20 cellular contexts compared by ENCODE assay signal in genomic region chr5:113053614-113054013, GRCh38.
DNase-seq lines count a peak whose midpoint lies in the region; ATAC-seq, FAIRE-seq and TF ChIP-seq lines count a peak whose summit lies in the region.
"Had no signal": no experiment of that assay in that cellular context is flagged by ENCODE, and none has a peak within 500 bp of the region (broad histone marks: within the 10 kb centered on the region; RNA-seq: fewer than 3 reads in every experiment).

No MANE protein-coding gene starts in this region.

- POLR2A ChIA-PET in IMR-90 (lab: Charles Lee; ENCODE audit: unreplicated experiment), result no interaction called here

- no peak overlapping the region for H2AK5ac ChIP-seq in IMR-90 (ENCODE audit: low read depth, low read length)

- no peaks in the 10 kb centered on the region for H3K27me3 Mint-ChIP-seq in astrocyte (ENCODE audit: low read depth, unreplicated experiment)
- peaks cover 2% of the 10 kb centered on the region for H3K27me3 Mint-ChIP-seq in activated T-helper 2 cell treated with anti-CD3 and anti-CD28 coated beads, Interferon-gamma antibody, Interleukin-2, Interleukin-4, amounts not matched to agents 10 μg/mL and 5 μg/mL and 100 μg/mL, durations not matched to agents 14 hours and 24 hours and 36 hours (ENCODE audit: low read depth)
- H3K27me3 Mint-ChIP-seq: activated T-helper 17 cell treated with anti-CD3 and anti-CD28 coated beads, Interleukin-2, amount 50 U/mL, for 72 hours; naive B cell; T-cell had no signal

- H2BK15ac ChIP-seq in IMR-90 (ENCODE audit: low read depth, low read length), result no peak overlapping the region

- H3K79me1 ChIP-seq in IMR-90 (ENCODE audit: low read depth in 1 of 2, low read length in 2 of 2), result peaks cover 0 to 7% of the 10 kb centered on the region in 2 experiments; a peak in 1 of 4 replicates

- no peak overlapping the region for H3K23ac ChIP-seq in IMR-90 (ENCODE audit: low read depth, low read length)

- no peak overlapping the region for H3K4ac ChIP-seq in IMR-90 (ENCODE audit: low read depth, low read length)

- no TSS peak for BruUV-seq in IMR-90 (replicated peaks; lab: Mats Ljungman, UMichigan)

- H2BK5ac ChIP-seq in IMR-90 (ENCODE audit: low read depth, low read length, poor library complexity, severe bottlenecking), result no peak overlapping the region

- no peak for TF ChIP-seq RAD21 in IMR-90 (IDR thresholded peaks at IDR 0.05; ENCODE audit: low read length)

- no peaks in the 10 kb centered on the region for H3K9me3 Mint-ChIP-seq in astrocyte (ENCODE audit: unreplicated experiment)
- H3K9me3 Mint-ChIP-seq in activated T-helper 2 cell treated with anti-CD3 and anti-CD28 coated beads, Interferon-gamma antibody, Interleukin-2, Interleukin-4, amounts not matched to agents 10 μg/mL and 5 μg/mL and 100 μg/mL, durations not matched to agents 14 hours and 24 hours and 36 hours, result no peaks in the 10 kb centered on the region
- H3K9me3 Mint-ChIP-seq: activated T-helper 17 cell treated with anti-CD3 and anti-CD28 coated beads, Interleukin-2, amount 50 U/mL, for 72 hours; T-cell had no signal

- no peak overlapping the region for H3K18ac ChIP-seq in IMR-90 (ENCODE audit: low read depth, low read length)

- CTCF ChIA-PET in IMR-90 (lab: Yijun Ruan, JAX), result interaction anchor here (0.6 kb wide), 1 partner anchor 259 kb away, joined by 4 read pairs; no protein-coding TSS in a partner anchor

- WGBS in IMR-90 (ENCODE audit: extremely low coverage in 2 of 2, insufficient read length in 1 of 2), 2 experiments, result 93% methylated on average over 3 of the region's 8 CpGs; no CpG with 5 or more reads in 1 of the 2 experiments
- WGBS in hepatocyte (ENCODE audit: low lambda C conversion rate, missing lambda C conversion rate), result 69% methylated on average over 8 of the region's 8 CpGs

- intact Hi-C loops in IMR-90 (cut with micrococcal nuclease), result loop anchor here (5.0 kb wide), 1 partner anchor 149 kb away; no protein-coding TSS in a partner anchor
- intact Hi-C loops in activated T-helper 2 cell treated with anti-CD3 and anti-CD28 coated beads, Interferon-gamma antibody, Interleukin-2, Interleukin-4, amounts not matched to agents 10 μg/mL and 5 μg/mL and 100 μg/mL, durations not matched to agents 14 hours and 24 hours and 36 hours (cut with micrococcal nuclease), result no loop called here

- H4K20me1 ChIP-seq in IMR-90 (ENCODE audit: insufficient read depth, low read length) (no peaks in the 10 kb centered on the region), astrocyte (ENCODE audit: insufficient read depth, low read length) (no peaks in the 10 kb centered on the region), hepatocyte (ENCODE audit: insufficient read depth, poor library complexity, severe bottlenecking) (no peaks in the 10 kb centered on the region)

- H3K27ac Mint-ChIP-seq in astrocyte (ENCODE audit: unreplicated experiment), result no peak overlapping the region
- no peak overlapping the region for H3K27ac Mint-ChIP-seq in activated T-helper 2 cell treated with anti-CD3 and anti-CD28 coated beads, Interferon-gamma antibody, Interleukin-2, Interleukin-4, amounts not matched to agents 10 μg/mL and 5 μg/mL and 100 μg/mL, durations not matched to agents 14 hours and 24 hours and 36 hours
- H3K27ac Mint-ChIP-seq: activated T-helper 17 cell treated with anti-CD3 and anti-CD28 coated beads, Interleukin-2, amount 50 U/mL, for 72 hours; naive B cell; T-cell had no signal

- H3K9me3 ChIP-seq in IMR-90 (ENCODE audit: control insufficient read depth, insufficient read depth, low read length) (no peaks in the 10 kb centered on the region), astrocyte (ENCODE audit: insufficient read depth, low read depth, low read length) (no peaks in the 10 kb centered on the region), hepatocyte (ENCODE audit: low read depth) (no peaks in the 10 kb centered on the region)
- H3K9me3 ChIP-seq: breast epithelium, tibial nerve had no signal

- no peak overlapping the region for H3K27ac ChIP-seq in IMR-90 (ENCODE audit: insufficient read depth, low read length)
- no peak overlapping the region for H3K27ac ChIP-seq in astrocyte (ENCODE audit: low read depth, low read length)
- peak overlapping the region; percentile 44 for H3K27ac ChIP-seq in hepatocyte
- H3K27ac ChIP-seq: tibial nerve had no signal

- no peak overlapping the region for H3K56ac ChIP-seq in IMR-90 (ENCODE audit: extremely low read depth, insufficient read depth, low read length)

- H4K5ac ChIP-seq in IMR-90 (ENCODE audit: low read depth, low read length), result no peak overlapping the region

- H2BK20ac ChIP-seq in IMR-90 (ENCODE audit: low read depth, low read length), result no peak overlapping the region

- H3K79me2 ChIP-seq in astrocyte (ENCODE audit: insufficient read depth, low read length), result no peaks in the 10 kb centered on the region
- H3K79me2 ChIP-seq in hepatocyte, result no peaks in the 10 kb centered on the region

- H3K9ac ChIP-seq in IMR-90 (ENCODE audit: low read depth, low read length) (no peak overlapping the region), astrocyte (ENCODE audit: low read length) (no peak overlapping the region)

- peaks cover 12% of the 10 kb centered on the region for H3K4me1 ChIP-seq in IMR-90 (ENCODE audit: control insufficient read depth, insufficient read depth, low read length)
- peaks cover 24% of the 10 kb centered on the region for H3K4me1 ChIP-seq in astrocyte (ENCODE audit: insufficient read depth, low read length)
- no peaks in the 10 kb centered on the region for H3K4me1 ChIP-seq in hepatocyte (ENCODE audit: insufficient read depth)
- H3K4me1 ChIP-seq: breast epithelium had no signal

- H4K8ac ChIP-seq in IMR-90 (ENCODE audit: low read depth in 2 of 2, low read length in 2 of 2), result no peak overlapping the region

- no peak for ATAC-seq in IMR-90 (ENCODE audit: low read depth)
- ATAC-seq: activated T-helper 17 cell treated with anti-CD3 and anti-CD28 coated beads, Interleukin-2, amount 50 U/mL, for 72 hours; T-cell had no signal

- H3K36me3 ChIP-seq in IMR-90 (ENCODE audit: control insufficient read depth, insufficient read depth, low read length) (peaks cover 51% of the 10 kb centered on the region), astrocyte (ENCODE audit: insufficient read depth, low read length) (peaks cover 4% of the 10 kb centered on the region), hepatocyte (replicated peaks; ENCODE audit: insufficient read depth, low read depth) (no peaks in the 10 kb centered on the region)
- H3K36me3 ChIP-seq: breast epithelium had no signal

- H3K14ac ChIP-seq in IMR-90 (replicated peaks; ENCODE audit: low read depth, low read length), result no peak overlapping the region

- in situ Hi-C loops in IMR-90 (cut with MboI; ENCODE audit: low sequenced_read_pairs), result no loop called here

- dilution Hi-C loops in IMR-90 (cut with HindIII; ENCODE audit: low sequenced_read_pairs, unreplicated experiment), result no loop called here

- H3K4me1 Mint-ChIP-seq in astrocyte (ENCODE audit: low read depth, unreplicated experiment), result peaks cover 29% of the 10 kb centered on the region
- H3K4me1 Mint-ChIP-seq in activated T-helper 2 cell treated with anti-CD3 and anti-CD28 coated beads, Interferon-gamma antibody, Interleukin-2, Interleukin-4, amounts not matched to agents 10 μg/mL and 5 μg/mL and 100 μg/mL, durations not matched to agents 14 hours and 24 hours and 36 hours (ENCODE audit: low read depth), result peaks cover 11% of the 10 kb centered on the region

- H4K91ac ChIP-seq in IMR-90 (ENCODE audit: insufficient read depth, low read depth, low read length), result no peak overlapping the region

- peaks cover 29% of the 10 kb centered on the region for H3K9me1 ChIP-seq in IMR-90 (ENCODE audit: insufficient read depth, low read length)

- H3K27me3 ChIP-seq in IMR-90 (ENCODE audit: control insufficient read depth, insufficient read depth, low read length) (no peaks in the 10 kb centered on the region), astrocyte (ENCODE audit: insufficient read depth, low read length) (no peaks in the 10 kb centered on the region), hepatocyte (no peaks in the 10 kb centered on the region)
- H3K27me3 ChIP-seq: breast epithelium, tibial nerve had no signal

- peak; percentile 72 for DNase-seq in IMR-90
- peak; percentile 63 for DNase-seq in astrocyte (ENCODE audit: low read depth)
- peak; percentile 64 for DNase-seq in hepatocyte (ENCODE audit: low spot score)
- DNase-seq in skeletal muscle cell (ENCODE audit: low read depth), result peak; percentile 48
- DNase-seq in activated T-helper 2 cell treated with anti-CD3 and anti-CD28 coated beads, Interferon-gamma antibody, Interleukin-2, Interleukin-4, amounts not matched to agents 10 μg/mL and 5 μg/mL and 100 μg/mL, durations not matched to agents 14 hours and 24 hours and 36 hours (ENCODE audit: low spot score), result no peak
- DNase-seq in NCI-H187 treated with DMSO at 0.1 percent for 48 hours (lab: John Stamatoyannopoulos, UW), result no peak
- no peak for DNase-seq in NCI-H526 treated with DMSO at 0.1 percent for 48 hours (lab: John Stamatoyannopoulos, UW)
- DNase-seq: activated CD4-positive, alpha-beta T cell treated with anti-CD3 and anti-CD28 coated beads for 48 hours; AML-193; foreskin fibroblast; naive B cell; NCI-H1417; NCI-H526; SHP77; stimulated activated naive CD4-positive, alpha-beta T cell treated with Interleukin-2 at 50 U/mL for 16 hours; T-cell had no signal

- H3K4me2 ChIP-seq in IMR-90 (ENCODE audit: low read depth, low read length) (no peak overlapping the region), astrocyte (ENCODE audit: low read length) (no peak overlapping the region), hepatocyte (no peak overlapping the region)

- no peak overlapping the region for H2BK120ac ChIP-seq in IMR-90 (ENCODE audit: low read depth, low read length)

- H2AK9ac ChIP-seq in IMR-90 (replicated peaks; ENCODE audit: low read depth, low read length, poor library complexity), result no peak overlapping the region

- peaks cover 28% of the 10 kb centered on the region for H3K36me3 Mint-ChIP-seq in astrocyte (ENCODE audit: low read depth, unreplicated experiment)
- H3K36me3 Mint-ChIP-seq in activated T-helper 2 cell treated with anti-CD3 and anti-CD28 coated beads, Interferon-gamma antibody, Interleukin-2, Interleukin-4, amounts not matched to agents 10 μg/mL and 5 μg/mL and 100 μg/mL, durations not matched to agents 14 hours and 24 hours and 36 hours (ENCODE audit: low read depth), result no peaks in the 10 kb centered on the region
- H3K36me3 Mint-ChIP-seq: naive B cell had no signal

- no peaks in the 10 kb centered on the region for H3K9me2 ChIP-seq in hepatocyte (replicated peaks; ENCODE audit: insufficient read depth)

- H2AFZ ChIP-seq in IMR-90 (replicated peaks; ENCODE audit: low read length, poor library complexity) (no peak overlapping the region), astrocyte (ENCODE audit: low read depth, low read length) (no peak overlapping the region), hepatocyte (no peak overlapping the region)

- no peak overlapping the region for H3K4me3 ChIP-seq in IMR-90 (ENCODE audit: insufficient read depth, low read depth, low read length)
- no peak overlapping the region for H3K4me3 ChIP-seq in astrocyte (ENCODE audit: insufficient read depth, low read depth, low read length)
- H3K4me3 ChIP-seq in hepatocyte, result no peak overlapping the region
- H3K4me3 ChIP-seq in skeletal muscle cell (ENCODE audit: low read depth, low read length), result no peak overlapping the region
- H3K4me3 ChIP-seq: breast epithelium, lung, tibial nerve had no signal

- no peak for TF ChIP-seq CTCF in IMR-90 (conservative IDR thresholded peaks at IDR 0.05; ENCODE audit: low read depth, low read length)
- TF ChIP-seq CTCF in astrocyte (IDR thresholded peaks at IDR 0.05; ENCODE audit: insufficient read depth, low read depth, low read length), result no peak
- TF ChIP-seq CTCF in hepatocyte (IDR thresholded peaks at IDR 0.05; ENCODE audit: poor library complexity), result no peak

- no peak for TF ChIP-seq POLR2A in IMR-90 (IDR thresholded peaks at IDR 0.05; ENCODE audit: low read depth, low read length)

- no peak for FAIRE-seq in astrocyte (lab: Jason Lieb, UNC)

- H3K4me3 Mint-ChIP-seq in astrocyte (ENCODE audit: unreplicated experiment), result no peak overlapping the region
- no peak overlapping the region for H3K4me3 Mint-ChIP-seq in activated T-helper 2 cell treated with anti-CD3 and anti-CD28 coated beads, Interferon-gamma antibody, Interleukin-2, Interleukin-4, amounts not matched to agents 10 μg/mL and 5 μg/mL and 100 μg/mL, durations not matched to agents 14 hours and 24 hours and 36 hours (ENCODE audit: low read depth)
- H3K4me3 Mint-ChIP-seq: activated T-helper 17 cell treated with anti-CD3 and anti-CD28 coated beads, Interleukin-2, amount 50 U/mL, for 72 hours; T-cell had no signal

Comparison
In these comparisons a context has a peak if more than half of its experiments do, and no peak if none do; other contexts are left out.
1. DNase-seq: peak in IMR-90 (single experiment), astrocyte (single experiment), hepatocyte (single experiment) and skeletal muscle cell (single experiment); none in activated T-helper 2 cell treated with anti-CD3 and anti-CD28 coated beads, Interferon-gamma antibody, Interleukin-2, Interleukin-4, amounts not matched to agents 10 μg/mL and 5 μg/mL and 100 μg/mL, durations not matched to agents 14 hours and 24 hours and 36 hours (single experiment), NCI-H187 treated with DMSO at 0.1 percent for 48 hours (single experiment) and NCI-H526 treated with DMSO at 0.1 percent for 48 hours (single experiment).